Comparison of ENCODE assay signal across 1 cellular context in genomic region chr6:99427988-99428387, GRCh38.
TF ChIP-seq lines count a peak whose summit lies in the region.

No MANE protein-coding gene starts in this region.

TF ChIP-seq in GM23338, 12 proteins besides CTCF, POLR2A, EP300 and RAD21:
- no peak for TF ChIP-seq ZNF462 (CRISPR knock-in tag; IDR thresholded peaks at IDR 0.05)
- no peak for TF ChIP-seq NANOG (IDR thresholded peaks at IDR 0.05; ENCODE audit: borderline replicate concordance)
- no peak for TF ChIP-seq STAT1 (IDR thresholded peaks at IDR 0.05; ENCODE audit: unreplicated experiment)
- no peak for TF ChIP-seq REST (IDR thresholded peaks at IDR 0.05; ENCODE audit: unreplicated experiment)
- no peak for TF ChIP-seq ZNF114 (CRISPR knock-in tag; IDR thresholded peaks at IDR 0.05)
- no peak for TF ChIP-seq EZH2phosphoT487 (IDR thresholded peaks at IDR 0.05; ENCODE audit: unreplicated experiment)
- TF ChIP-seq ETS1 (IDR thresholded peaks at IDR 0.05): no peak
- TF ChIP-seq JUNB (IDR thresholded peaks at IDR 0.05; ENCODE audit: unreplicated experiment): no peak
- TF ChIP-seq CREB1 (CRISPR knock-in tag; IDR thresholded peaks at IDR 0.05; ENCODE audit: low read depth): no peak
- no peak for TF ChIP-seq EZH2 (IDR thresholded peaks at IDR 0.05; ENCODE audit: low read depth, unreplicated experiment)
- no peak for TF ChIP-seq POLR2AphosphoS5 (IDR thresholded peaks at IDR 0.05; ENCODE audit: low read depth)
- TF ChIP-seq ZNF331 (CRISPR knock-in tag; IDR thresholded peaks at IDR 0.05; ENCODE audit: low read depth): no peak
